ENCODE assay signal across 14 cellular contexts in the genomic region with DNA sequence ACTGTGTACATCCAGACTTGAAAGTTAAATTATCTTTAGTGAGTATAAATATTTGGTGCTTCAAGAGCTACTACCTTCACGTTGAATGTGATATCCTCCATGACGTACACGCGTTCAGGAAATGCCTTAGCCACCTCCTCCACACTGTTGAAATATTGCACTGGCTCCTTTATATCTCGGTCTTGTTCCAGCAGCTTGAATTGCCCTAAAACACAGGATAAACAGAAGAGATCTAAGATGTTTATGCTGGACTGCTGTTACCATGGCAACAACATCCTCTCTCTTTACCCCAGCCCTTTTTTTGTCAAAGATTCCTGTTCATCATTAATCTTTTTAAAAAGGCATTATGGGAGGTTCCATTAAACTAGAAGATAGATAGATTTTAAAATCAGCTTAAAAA.
DNase-seq lines count a peak whose midpoint lies in the region; ATAC-seq and TF ChIP-seq lines count a peak whose summit lies in the region.
"Had no signal": no experiment of that assay in that cellular context is flagged by ENCODE, and none has a peak within 500 bp of the region (broad histone marks: within the 10 kb centered on the region; RNA-seq: fewer than 3 reads in every experiment).

No MANE protein-coding gene starts in this region.

- POLR2A ChIA-PET in AG04450 (lab: Yijun Ruan, JAX): no interaction called here

- H3K4me3 ChIP-seq in AG04450 (ENCODE audit: low read depth, low read length) (no peak overlapping the region), muscle layer of duodenum (ENCODE audit: low read depth in 1 of 2, low read length in 2 of 2) (no peak overlapping the region), thyroid gland (replicated peaks in 1 of 3) (no peak overlapping the region)
- H3K4me3 ChIP-seq: SK-N-MC had no signal

- H3K9me3 ChIP-seq in AG04450 (ENCODE audit: control insufficient read depth, insufficient read depth, low read length) (no peaks in the 10 kb centered on the region), muscle layer of duodenum (ENCODE audit: control insufficient read depth in 1 of 2, low read length in 2 of 2) (no peaks in the 10 kb centered on the region), thyroid gland (no peaks in the 10 kb centered on the region)

- ATAC-seq in HG02870 (IDR thresholded peaks at IDR 0.05; ENCODE audit: unreplicated experiment): no peak
- ATAC-seq: HCT116 had no signal

- DNase-seq in AG04450 (ENCODE audit: low read depth, low spot score) (peak; percentile 61), NCI-H748 treated with DMSO at 0.1 percent for 48 hours (lab: John Stamatoyannopoulos, UW) (peak; percentile 20), fibroblast of peridontal ligament (ENCODE audit: extremely low read depth) (peak; percentile 50), D341Med (ENCODE audit: low spot score) (no peak), LoVo (ENCODE audit: low spot score) (no peak), thyroid gland (no peak)
- DNase-seq: central memory CD4-positive, alpha-beta T cell; DMS79; mammary epithelial cell; NCI-H2081 treated with DMSO at 0.1 percent for 48 hours had no signal

- intact Hi-C loops in thyroid gland (cut with DNase I): no loop called here

- 71 to 75% methylated on average over 5 of the region's 5 CpGs for WGBS in thyroid gland, 2 donors

- no peak overlapping the region for H3K27ac ChIP-seq in AG04450 (ENCODE audit: low read depth, low read length)
- peak overlapping the region; percentile 16 for H3K27ac ChIP-seq in muscle layer of duodenum (ENCODE audit: low read length)
- no peak overlapping the region for H3K27ac ChIP-seq in thyroid gland
- H3K27ac ChIP-seq: SK-N-MC had no signal

- no peak for TF ChIP-seq POLR2A in thyroid gland (IDR thresholded peaks at IDR 0.05)

- CTCF ChIA-PET in AG04450 (lab: Charles Lee): interaction anchor here (1.9 to 2.6 kb wide), 3 partner anchors 21 to 161 kb away, joined by 6 to 15 read pairs (median 6); partner anchors contain the start of gene GAREM1

- no peaks in the 10 kb centered on the region for H3K36me3 ChIP-seq in muscle layer of duodenum (ENCODE audit: control insufficient read depth in 1 of 2, insufficient read depth in 2 of 2, low read length in 2 of 2)
- no peaks in the 10 kb centered on the region for H3K36me3 ChIP-seq in thyroid gland

- H3K4me1 ChIP-seq in muscle layer of duodenum (ENCODE audit: control insufficient read depth in 1 of 2, insufficient read depth in 2 of 2, low read length in 2 of 2): peaks cover 0 to 4% of the 10 kb centered on the region in 2 donors
- H3K4me1 ChIP-seq in thyroid gland: peaks cover 0 to 4% of the 10 kb centered on the region in 2 donors

- TF ChIP-seq CTCF in AG04450 (IDR thresholded peaks at IDR 0.05; ENCODE audit: low read depth, low read length) (no peak), thyroid gland (IDR thresholded peaks at IDR 0.05) (no peak)

- H3K27me3 ChIP-seq in AG04450 (ENCODE audit: control insufficient read depth, insufficient read depth, low read length) (no peaks in the 10 kb centered on the region), muscle layer of duodenum (ENCODE audit: low read depth, low read length) (no peaks in the 10 kb centered on the region), thyroid gland (no peaks in the 10 kb centered on the region)

Comparison
In these comparisons a context has a peak if more than half of its experiments do, and no peak if none do; other contexts are left out.
1. DNase-seq: peak in AG04450 (single experiment), NCI-H748 treated with DMSO at 0.1 percent for 48 hours (single experiment) and fibroblast of peridontal ligament (single experiment); none in D341Med (single experiment), LoVo (single experiment) and thyroid gland (0 of 2).